ENCODE assay signal across 7 cellular contexts in genomic region chr14:23301288-23301968, GRCh38. TPM values are rescaled to one million over a fixed set of nuclear protein-coding genes. Genes with fewer than 3 reads are reported as not detected.
DNase-seq lines count a peak whose midpoint lies in the region; ATAC-seq and TF ChIP-seq lines count a peak whose summit lies in the region.

No MANE protein-coding gene starts in this region.

- intact Hi-C loops in sigmoid colon (cut with DNase I), result loop anchor here (2.0 to 10.0 kb wide), 4 partner anchors 17 to 843 kb away; partner anchors contain the start of genes ACIN1, C14orf119, EMC9 and PRMT5

- peak; percentile 81 for ATAC-seq in GM18511 (IDR thresholded peaks at IDR 0.05; ENCODE audit: unreplicated experiment)
- ATAC-seq in HG03025 (IDR thresholded peaks at IDR 0.05; ENCODE audit: low FRiP score, unreplicated experiment), result peak; percentile 85

- no peaks in the 10 kb centered on the region for H3K9me3 ChIP-seq in sigmoid colon

- H3K4me1 ChIP-seq in sigmoid colon, result peaks cover 0 to 32% (median 28%) of the 10 kb centered on the region in 4 donors

- in situ Hi-C loops in astrocyte of the spinal cord (cut with HindIII; ENCODE audit: low sequenced_read_pairs), result no loop called here

- H3K4me3 ChIP-seq in astrocyte of the spinal cord (ENCODE audit: low read depth, low read length), result peak overlapping the region; percentile 63
- peak overlapping the region; percentile 56 to 94 (median 71) for H3K4me3 ChIP-seq in sigmoid colon

- H3K27ac ChIP-seq in sigmoid colon, result peak overlapping the region; percentile 92 to 100 (median 100)

- peak; percentile 100 for DNase-seq in NCI-H2029 (lab: John Stamatoyannopoulos, UW)
- DNase-seq in T1000 (lab: John Stamatoyannopoulos, UW), result peak; percentile 98
- peak; percentile 99 for DNase-seq in astrocyte of the spinal cord (ENCODE audit: low read depth, low spot score)
- DNase-seq in iPS DF 19.7 (ENCODE audit: low read depth, low spot score), result peak; percentile 85
- DNase-seq in sigmoid colon, result peak; percentile 99

- peak; percentile 42 to 55 for TF ChIP-seq POLR2A in sigmoid colon (IDR thresholded peaks at IDR 0.05)

- peaks cover 0 to 21% (median 0%) of the 10 kb centered on the region in 4 donors for H3K36me3 ChIP-seq in sigmoid colon

- 1% methylated on average over 87 of the region's 87 CpGs for WGBS in sigmoid colon, 2 donors

- peak in 2 of 4 donors; percentile 42 to 68 for TF ChIP-seq EP300 in sigmoid colon (IDR thresholded peaks at IDR 0.05)

- H3K27me3 ChIP-seq in sigmoid colon, result no peaks in the 10 kb centered on the region

- TF ChIP-seq CTCF in astrocyte of the spinal cord (IDR thresholded peaks at IDR 0.05; ENCODE audit: low read depth, low read length), result peak; percentile 64
- TF ChIP-seq CTCF in sigmoid colon (IDR thresholded peaks at IDR 0.05), result peak; percentile 36 to 63 (median 54)

RNA-seq across cellular contexts. Expression of gene PPP1R3E, which starts 1.2 kb away (rescaled TPM):
- 10 to 100 TPM in 1 of 4 donors, 1 to 10 TPM in 3; 4.5 to 10.7 (median 8.9) TPM for total RNA-seq in sigmoid colon
- polyA plus RNA-seq in sigmoid colon, result 10 to 100 TPM in 1 of 3 donors, 1 to 10 TPM in 2; 2.5 to 12.9 (median 3.6) TPM

RNA-seq across cellular contexts. Expression of gene BCL2L2, which starts 5.2 kb away (rescaled TPM):
- 100 to 1,000 TPM in 2 of 4 donors, 10 to 100 TPM in 2; 75.9 to 118 (median 101) TPM for total RNA-seq in sigmoid colon
- 10 to 100 TPM; 57.0 to 63.3 (median 61.9) TPM for polyA plus RNA-seq in sigmoid colon

RNA-seq across cellular contexts. Expression of gene HOMEZ, which starts 15.5 kb away (rescaled TPM):
- 10 to 100 TPM in 1 of 4 donors, 1 to 10 TPM in 3; 5.4 to 10.5 (median 6.1) TPM for total RNA-seq in sigmoid colon
- polyA plus RNA-seq in sigmoid colon, result 10 to 100 TPM in 1 of 3 donors, 1 to 10 TPM in 2; 6.0 to 12.0 (median 6.5) TPM

RNA-seq across cellular contexts. Expression of gene PABPN1, which starts 19.8 kb away (rescaled TPM):
- total RNA-seq in sigmoid colon, result 10 to 100 TPM; 38.3 to 71.5 (median 48.3) TPM
- 100 to 1,000 TPM in 1 of 3 donors, 10 to 100 TPM in 2; 69.1 to 137 (median 76.3) TPM for polyA plus RNA-seq in sigmoid colon

RNA-seq across cellular contexts. Expression of gene SLC22A17, which starts 51.3 kb away (rescaled TPM):
- total RNA-seq in sigmoid colon, result 10 to 100 TPM; 18.1 to 38.8 (median 26.3) TPM
- 10 to 100 TPM in 1 of 3 donors, under 1 TPM in 2; 0.60 to 10.6 (median 0.92) TPM for polyA plus RNA-seq in sigmoid colon

Comparison
In these comparisons a context has a peak if more than half of its experiments do, and no peak if none do; other contexts are left out.
1. Peak in every context shown above with its lines: DNase-seq, ATAC-seq, H3K4me3 ChIP-seq and H3K27ac ChIP-seq.